In genomic region chr1:205199090-205199930, GRCh38 we compare ENCODE assay signal across 11 cellular contexts. TPM values are rescaled to one million over a fixed set of nuclear protein-coding genes. Genes with fewer than 3 reads are reported as not detected.
DNase-seq lines count a peak whose midpoint lies in the region; ATAC-seq, FAIRE-seq and TF ChIP-seq lines count a peak whose summit lies in the region.
"Had no signal": no experiment of that assay in that cellular context is flagged by ENCODE, and none has a peak within 500 bp of the region (broad histone marks: within the 10 kb centered on the region; RNA-seq: fewer than 3 reads in every experiment).

No MANE protein-coding gene starts in this region.

- H3K79me2 ChIP-seq in GM12878 (ENCODE audit: control insufficient read depth, insufficient read depth, low read length) (no peaks in the 10 kb centered on the region), GM23338 (replicated peaks; ENCODE audit: insufficient read depth) (peaks cover 80% of the 10 kb centered on the region)

- peaks cover 10% of the 10 kb centered on the region; the same call in 1 of the 2 replicates for H3F3A ChIP-seq in GM23338 (replicated peaks; ENCODE audit: low read depth)

- TF ChIP-seq POLR2A in GM12878 (IDR thresholded peaks at IDR 0.05; ENCODE audit: low read depth, low read length), result no peak
- no peak for TF ChIP-seq POLR2A in gastrocnemius medialis (IDR thresholded peaks at IDR 0.05)

- FAIRE-seq in GM12878 (lab: Jason Lieb, UNC), result no peak

- H3K27me3 Mint-ChIP-seq in GM23338 (ENCODE audit: insufficient read depth, low read depth, poor library complexity), result no peaks in the 10 kb centered on the region

- H4K20me1 ChIP-seq in GM12878 (ENCODE audit: control insufficient read depth, insufficient read depth) (no peaks in the 10 kb centered on the region; the same call in 1 of the 2 replicates), GM23338 (replicated peaks; ENCODE audit: insufficient read depth) (no peaks in the 10 kb centered on the region; the same call in 1 of the 2 replicates)

- H3K4me3 ChIP-seq in GM12878 (no peak overlapping the region), gastrocnemius medialis (no peak overlapping the region), GM23338 (no peak overlapping the region)
- H3K4me3 ChIP-seq: SJSA1 had no signal

- no peak overlapping the region for H3K27ac ChIP-seq in GM12878 (ENCODE audit: control insufficient read depth, insufficient read depth)
- peak overlapping the region in 3 of 4 donors; percentile 3 to 46 (median 32) for H3K27ac ChIP-seq in gastrocnemius medialis
- no peak overlapping the region for H3K27ac ChIP-seq in GM23338 (ENCODE audit: low read depth)
- H3K27ac ChIP-seq: SJSA1 had no signal

- no peaks in the 10 kb centered on the region for H3K36me3 Mint-ChIP-seq in GM23338 (ENCODE audit: low read depth)

- H3K27ac Mint-ChIP-seq in GM23338, result no peak overlapping the region

- intact Hi-C loops in GM12878 (cut with micrococcal nuclease; ENCODE audit: unreplicated experiment), result no loop called here
- intact Hi-C loops in gastrocnemius medialis (cut with DNase I; ENCODE audit: low total_unique reads), result loop anchor here (5.0 kb wide), 1 partner anchor 77 kb away; the partner anchor contains the start of gene RBBP5

- TF ChIP-seq RAD21 in GM12878 (IDR thresholded peaks at IDR 0.05; ENCODE audit: insufficient read depth, low read depth, low read length), result peak; percentile 20; the same call in 1 of the 2 replicates

- no peak overlapping the region for H3K4me3 Mint-ChIP-seq in GM23338

- 20% methylated on average over 9 of the region's 9 CpGs for WGBS in GM12878 (ENCODE audit: insufficient coverage, insufficient replicate concordance, low lambda C conversion rate, missing lambda C conversion rate)

- DNase-seq in EL (peak; percentile 75), SK-MEL-5 (ENCODE audit: low read depth, low spot score) (peak; percentile 97), GM12878 (ENCODE audit: low read depth, low spot score) (no peak), gastrocnemius medialis (peak in 1 of 2 donors; percentile 48), G401 (ENCODE audit: low spot score) (no peak), GM23338 (ENCODE audit: low spot score) (no peak), SHP77 (lab: John Stamatoyannopoulos, UW) (no peak)
- DNase-seq: DMS79 treated with DMSO at 0.1 percent for 48 hours, NCI-H1930 had no signal

- RAD21 ChIA-PET in GM12878 (lab: Charles Lee; ENCODE audit: unreplicated experiment), result interaction anchor here (1.0 to 2.1 kb wide), 5 partner anchors 13 to 210 kb away, joined by 3 to 7 read pairs (median 4); no protein-coding TSS in a partner anchor

- H3K27me3 ChIP-seq in GM12878 (replicated peaks in 1 of 2; ENCODE audit: control insufficient read depth in 2 of 2, insufficient read depth in 2 of 2, low read length in 1 of 2) (no peaks in the 10 kb centered on the region), gastrocnemius medialis (no peaks in the 10 kb centered on the region), GM23338 (ENCODE audit: insufficient read depth) (no peaks in the 10 kb centered on the region)
- H3K27me3 ChIP-seq: SJSA1 had no signal

- H2AFZ ChIP-seq in GM12878 (ENCODE audit: control insufficient read depth, low read depth, low read length), result peak overlapping the region; percentile 23
- H2AFZ ChIP-seq in GM23338, result no peak overlapping the region

- SMC1A ChIA-PET in GM12878 (lab: Charles Lee; ENCODE audit: uncharacterized antibody, unreplicated experiment), result interaction anchor here (0.6 to 1.8 kb wide), 16 partner anchors 9 to 76 kb away, joined by 3 to 8 read pairs (median 3); no protein-coding TSS in a partner anchor

- in situ Hi-C loops in SK-MEL-5 (cut with HindIII; ENCODE audit: low pct_unique_long_range_greater_than_20kb, low sequenced_read_pairs) (no loop called here), GM12878 (cut with MboI) (no loop called here), gastrocnemius medialis (cut with MboI; ENCODE audit: low sequenced_read_pairs in 4 of 4) (no loop called here), G401 (cut with HindIII; ENCODE audit: low sequenced_read_pairs) (no loop called here)

- no peaks in the 10 kb centered on the region for H3K36me3 ChIP-seq in GM12878 (ENCODE audit: control insufficient read depth in 2 of 2, insufficient read depth in 2 of 2, low read length in 1 of 2)
- H3K36me3 ChIP-seq in gastrocnemius medialis, result no peaks in the 10 kb centered on the region
- H3K36me3 ChIP-seq in GM23338 (ENCODE audit: insufficient read depth), result no peaks in the 10 kb centered on the region

- no peak for TF ChIP-seq EP300 in GM12878 (IDR thresholded peaks at IDR 0.05; ENCODE audit: borderline replicate concordance in 1 of 2, control insufficient read depth in 1 of 2, low read depth in 2 of 2, low read length in 2 of 2)

- ATAC-seq in GM12878, result peak; percentile 67
- peak; percentile 60 to 77 for ATAC-seq in gastrocnemius medialis
- ATAC-seq in GM18519 (IDR thresholded peaks at IDR 0.05; ENCODE audit: low FRiP score, unreplicated experiment), result no peak
- ATAC-seq in GM23338, result no peak

- H3K4me1 Mint-ChIP-seq in GM23338, result peaks cover 36% of the 10 kb centered on the region

- TF ChIP-seq CTCF in GM12878 (IDR thresholded peaks at IDR 0.05 in 2 of 3, conservative IDR thresholded peaks at IDR 0.05 in 1 of 3; ENCODE audit: control insufficient read depth in 2 of 3, extremely low read depth in 1 of 3, insufficient read depth in 1 of 3, low read depth in 3 of 3, low read length in 3 of 3) (peak in 1 of 3 experiments; percentile 13; a peak in 1 of 6 replicates), gastrocnemius medialis (IDR thresholded peaks at IDR 0.05 in 4 of 5, conservative IDR thresholded peaks at IDR 0.05 in 1 of 5) (no peak), GM23338 (conservative IDR thresholded peaks at IDR 0.05; ENCODE audit: low read depth in 2 of 2) (no peak)

- H3K9ac ChIP-seq in GM12878 (ENCODE audit: control insufficient read depth, insufficient read depth, low read length), result no peak overlapping the region

- H3K9me3 ChIP-seq in GM12878 (replicated peaks; ENCODE audit: control insufficient read depth, insufficient read depth, low read length) (no peaks in the 10 kb centered on the region), gastrocnemius medialis (no peaks in the 10 kb centered on the region)
- H3K9me3 ChIP-seq: SJSA1 had no signal

- POLR2A ChIA-PET in GM12878 (lab: Charles Lee), result interaction anchor here (1.4 kb wide), 1 partner anchor 15 kb away, joined by 3 read pairs; no protein-coding TSS in a partner anchor

- no peaks in the 10 kb centered on the region for H3K9me3 Mint-ChIP-seq in GM23338

- no peaks in the 10 kb centered on the region for H3K9me2 ChIP-seq in GM23338 (ENCODE audit: insufficient read depth)

- CTCF ChIA-PET in GM12878 (lab: Yijun Ruan, JAX), result interaction anchor here (0.7 to 2.9 kb wide), 10 partner anchors 10 to 286 kb away, joined by 3 to 19 read pairs (median 4); partner anchors contain the start of gene TMCC2

- BruUV-seq in GM12878 (replicated peaks; lab: Mats Ljungman, UMichigan), result no TSS peak

- H3K4me2 ChIP-seq in GM12878 (ENCODE audit: control insufficient read depth, insufficient read depth) (no peak overlapping the region), GM23338 (no peak overlapping the region)

- H3K4me1 ChIP-seq in GM12878 (ENCODE audit: control insufficient read depth, insufficient read depth, low read length), result peaks cover 3% of the 10 kb centered on the region; the same call in 1 of the 2 replicates
- H3K4me1 ChIP-seq in gastrocnemius medialis, result peaks cover 37 to 39% of the 10 kb centered on the region in 2 donors
- peaks cover 25% of the 10 kb centered on the region for H3K4me1 ChIP-seq in GM23338 (ENCODE audit: insufficient read depth)
- H3K4me1 ChIP-seq: SJSA1 had no signal

RNA-seq across cellular contexts. Expression of gene DSTYK, which starts 12.2 kb away (rescaled TPM):
- total RNA-seq in SK-MEL-5 (2014; rRNA removed; shearing (Covaris generic)), result 31.1 and 32.8 TPM in 2 replicates
- polyA plus RNA-seq in SK-MEL-5 (2015; cell fraction: cytosol; rRNA removed), result 26.3 and 35.3 TPM in 2 replicates
- 8.7 and 11.2 TPM in 2 replicates for polyA plus RNA-seq in SK-MEL-5 (2015; cell fraction: nucleus; rRNA removed)
- total RNA-seq in GM12878 (2013; cell fraction: nucleolus; rRNA removed), result 8.1 and 8.2 TPM in 2 replicates
- total RNA-seq in GM12878 (2014; rRNA removed) (4.6 and 5.2 TPM in 2 replicates), GM12878 (2014; rRNA removed; fragmentation: Illumina TruSeq; extraction: Trizol) (4.1 and 4.2 TPM in 2 replicates), GM12878 (2021) (4.7 and 5.5 TPM in 2 replicates), gastrocnemius medialis (10 to 100 TPM; 12.2 to 15.8 (median 13.9) TPM)
- 1.2 TPM for polyA plus RNA-seq in GM12878 (2011; ENCODE audit: low read depth)
- polyA plus RNA-seq in GM12878 (2011; rRNA removed) (3.2 and 3.4 TPM in 2 replicates), GM12878 (2014; fragmentation: Illumina TruSeq; extraction: Trizol) (4.5 and 5.4 TPM in 2 replicates), GM12878 (2014; fragmentation: Nextera tagmentation; extraction: Ambion mirVana) (1 to 10 TPM; 2.7 to 3.4 TPM), GM12878 (2014; rRNA removed) (3.8 and 4.0 TPM in 2 replicates), GM12878 (2016; fragmentation: Nextera tagmentation; extraction: Ambion mirVana) (1 to 10 TPM; 2.7 to 3.4 TPM), GM23338 (2016; fragmentation: Nextera tagmentation; extraction: Ambion mirVana) (5.5 and 6.1 TPM in 2 replicates)
- polyA plus RNA-seq in GM12878 (2011; cell fraction: cytosol; rRNA removed), result 2.0 and 2.1 TPM in 2 replicates
- 1.1 and 1.3 TPM in 2 replicates for polyA plus RNA-seq in GM12878 (2011; cell fraction: nucleus; rRNA removed)
- polyA plus RNA-seq in GM12878 (2012), result 1.5 TPM in 2 replicates
- 4.2 and 4.8 TPM in 2 replicates for polyA minus RNA-seq in GM12878 (2011; rRNA and poly(A)+ RNA removed)
- 2.0 TPM in 2 replicates for polyA minus RNA-seq in GM12878 (2011; cell fraction: cytosol; rRNA and poly(A)+ RNA removed)
- 1.5 and 3.3 TPM in 2 replicates for polyA minus RNA-seq in GM12878 (2011; cell fraction: nucleus; rRNA and poly(A)+ RNA removed)
- total RNA-seq in G401 (2014; rRNA removed; shearing (Covaris generic)), result 5.5 and 8.6 TPM in 2 replicates
- 8.2 and 10.7 TPM in 2 replicates for total RNA-seq in GM23338 (2014; rRNA removed; shearing (Covaris generic))

RNA-seq across cellular contexts. Expression of gene TMCC2, which starts 28.4 kb away (rescaled TPM):
- 22.1 and 26.5 TPM in 2 replicates for total RNA-seq in SK-MEL-5 (2014; rRNA removed; shearing (Covaris generic))
- 21.4 and 31.7 TPM in 2 replicates for polyA plus RNA-seq in SK-MEL-5 (2015; cell fraction: cytosol; rRNA removed)
- polyA plus RNA-seq in SK-MEL-5 (2015; cell fraction: nucleus; rRNA removed), result 17.6 and 26.0 TPM in 2 replicates
- total RNA-seq in GM12878 (2013; cell fraction: nucleolus; rRNA removed), result 3.7 and 4.3 TPM in 2 replicates
- total RNA-seq in GM12878 (2014; rRNA removed) (1.1 and 1.2 TPM in 2 replicates), GM12878 (2014; rRNA removed; fragmentation: Illumina TruSeq; extraction: Trizol) (0.76 and 1.2 TPM in 2 replicates), GM12878 (2021) (2.3 and 2.4 TPM in 2 replicates), gastrocnemius medialis (1 to 10 TPM; 1.1 to 7.6 (median 5.6) TPM)
- 0.09 TPM for polyA plus RNA-seq in GM12878 (2011; ENCODE audit: low read depth)
- polyA plus RNA-seq in GM12878 (2011; rRNA removed) (0.76 and 1.6 TPM in 2 replicates), GM12878 (2014; fragmentation: Illumina TruSeq; extraction: Trizol) (0.10 and 0.76 TPM in 2 replicates), GM12878 (2014; fragmentation: Nextera tagmentation; extraction: Ambion mirVana) (under 1 TPM; 0.06 to 0.18 TPM), GM12878 (2014; rRNA removed) (1.7 and 2.1 TPM in 2 replicates), GM12878 (2016; fragmentation: Nextera tagmentation; extraction: Ambion mirVana) (under 1 TPM; 0.42 to 0.47 TPM), GM23338 (2016; fragmentation: Nextera tagmentation; extraction: Ambion mirVana) (2.6 and 3.1 TPM in 2 replicates)
- polyA plus RNA-seq in GM12878 (2011; cell fraction: cytosol; rRNA removed), result 1.8 and 2.1 TPM in 2 replicates
- polyA plus RNA-seq in GM12878 (2011; cell fraction: nucleus; rRNA removed), result 2.2 and 2.3 TPM in 2 replicates
- polyA plus RNA-seq in GM12878 (2012), result 0.32 and 0.55 TPM in 2 replicates
- polyA minus RNA-seq in GM12878 (2011; rRNA and poly(A)+ RNA removed), result 1.1 and 2.4 TPM in 2 replicates
- polyA minus RNA-seq in GM12878 (2011; cell fraction: cytosol; rRNA and poly(A)+ RNA removed), result 0.83 and 1.6 TPM in 2 replicates
- polyA minus RNA-seq in GM12878 (2011; cell fraction: nucleus; rRNA and poly(A)+ RNA removed), result 0.60 and 1.3 TPM in 2 replicates
- total RNA-seq in G401 (2014; rRNA removed; shearing (Covaris generic)), result 5.4 and 6.2 TPM in 2 replicates
- total RNA-seq in GM23338 (2014; rRNA removed; shearing (Covaris generic)), result 9.9 and 11.8 TPM in 2 replicates

Comparison
In these comparisons a context has a peak if more than half of its experiments do, and no peak if none do; other contexts are left out.
1. DNase-seq: peak in EL (single experiment) and SK-MEL-5 (single experiment); none in GM12878 (single experiment), G401 (single experiment), GM23338 (single experiment) and SHP77 (0 of 2).
2. ATAC-seq: peak in GM12878 (single experiment) and gastrocnemius medialis (2 of 2); none in GM18519 (single experiment) and GM23338 (single experiment).
3. H3K27ac ChIP-seq: peak in gastrocnemius medialis (3 of 4); none in GM12878 (single experiment) and GM23338 (single experiment).